In the genomic region with DNA sequence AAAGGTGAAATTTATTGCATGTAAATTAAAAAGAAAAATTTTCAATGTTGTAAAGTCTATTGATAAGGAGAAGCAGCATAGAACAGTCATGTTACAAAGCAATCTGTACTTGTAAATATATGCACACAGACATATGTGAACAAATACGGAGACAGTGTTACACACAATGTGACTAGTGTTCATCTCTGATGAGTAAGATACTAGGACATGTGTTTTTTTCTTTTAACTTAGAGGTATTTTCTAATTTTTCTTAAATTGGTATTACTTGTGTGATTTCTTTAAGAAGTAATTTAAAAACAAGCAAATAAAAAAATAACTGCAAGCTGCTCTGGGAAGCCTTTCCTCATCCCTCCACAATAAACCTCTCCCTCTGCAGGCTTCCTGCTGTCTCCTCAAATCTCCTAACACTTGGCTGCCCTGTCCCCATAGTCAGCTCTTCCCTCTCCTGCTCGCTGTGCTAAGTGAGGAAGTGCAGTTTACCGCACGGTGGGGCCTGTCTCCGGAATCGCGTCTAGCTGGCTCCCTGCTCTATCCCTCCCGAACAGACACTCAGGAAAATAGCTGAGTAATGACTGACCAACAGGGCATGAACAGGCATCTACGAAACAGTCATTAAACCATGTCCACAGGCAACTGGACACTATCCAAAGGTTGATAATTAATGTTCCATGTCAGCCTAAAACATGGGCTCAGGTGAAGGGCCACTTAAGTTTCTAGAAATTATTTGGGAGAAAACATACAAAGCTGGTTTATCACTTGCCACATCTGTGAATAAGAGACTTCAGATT, we compare ENCODE assay signal across 7 cellular contexts. TPM values are rescaled to one million over a fixed set of nuclear protein-coding genes. Genes with fewer than 3 reads are reported as not detected.
DNase-seq lines count a peak whose midpoint lies in the region; ATAC-seq and TF ChIP-seq lines count a peak whose summit lies in the region.

No MANE protein-coding gene starts in this region.

- H3K4me1 ChIP-seq in SJCRH30, result no peaks in the 10 kb centered on the region
- peaks cover 23 to 30% (median 28%) of the 10 kb centered on the region in 4 donors for H3K4me1 ChIP-seq in esophagus muscularis mucosa
- H3K4me1 ChIP-seq in mucosa of descending colon (ENCODE audit: low read depth), result peaks cover 9% of the 10 kb centered on the region

- no peak for TF ChIP-seq EP300 in esophagus muscularis mucosa (IDR thresholded peaks at IDR 0.05)

- H3K9me3 ChIP-seq in SJCRH30 (replicated peaks) (no peaks in the 10 kb centered on the region), esophagus muscularis mucosa (no peaks in the 10 kb centered on the region), mucosa of descending colon (no peaks in the 10 kb centered on the region)

- intact Hi-C loops in esophagus muscularis mucosa (cut with DNase I), result loop anchor here (5.0 kb wide), 1 partner anchor 72 kb away; no protein-coding TSS in a partner anchor
- intact Hi-C loops in mucosa of descending colon (cut with DNase I, micrococcal nuclease), result no loop called here

- WGBS in esophagus muscularis mucosa, result 5% methylated on average over 9 of the region's 9 CpGs

- peak; percentile 30 for TF ChIP-seq CTCF in HFF-Myc (IDR thresholded peaks at IDR 0.05; ENCODE audit: low read depth, low read length, missing control alignments)
- peak; percentile 20 to 40 (median 35) for TF ChIP-seq CTCF in esophagus muscularis mucosa (IDR thresholded peaks at IDR 0.05)
- no peak for TF ChIP-seq CTCF in mucosa of descending colon (IDR thresholded peaks at IDR 0.05)

- H3K4me3 ChIP-seq in HFF-Myc (replicated peaks; ENCODE audit: low read depth, low read length) (no peak overlapping the region), SJCRH30 (no peak overlapping the region), esophagus muscularis mucosa (no peak overlapping the region), mucosa of descending colon (no peak overlapping the region)

- H3K36me3 ChIP-seq in SJCRH30, result no peaks in the 10 kb centered on the region
- H3K36me3 ChIP-seq in esophagus muscularis mucosa, result no peaks in the 10 kb centered on the region
- H3K36me3 ChIP-seq in mucosa of descending colon (ENCODE audit: low read depth), result no peaks in the 10 kb centered on the region

- H3K27ac ChIP-seq in SJCRH30 (no peak overlapping the region), esophagus muscularis mucosa (replicated peaks in 1 of 4) (peak overlapping the region; percentile 60 to 77 (median 64))

- TF ChIP-seq POLR2A in esophagus muscularis mucosa (IDR thresholded peaks at IDR 0.05; ENCODE audit: low read depth), result no peak

- no peaks in the 10 kb centered on the region for H3K27me3 ChIP-seq in SJCRH30
- H3K27me3 ChIP-seq in esophagus muscularis mucosa, result no peaks in the 10 kb centered on the region

- peak; percentile 79 for ATAC-seq in mucosa of descending colon
- ATAC-seq in GM21619 (IDR thresholded peaks at IDR 0.05; ENCODE audit: unreplicated experiment), result no peak
- no peak for ATAC-seq in HG03108 (IDR thresholded peaks at IDR 0.05; ENCODE audit: unreplicated experiment)
- ATAC-seq in HG02571 (IDR thresholded peaks at IDR 0.05; ENCODE audit: unreplicated experiment), result no peak

- DNase-seq in HFF-Myc (ENCODE audit: extremely low read depth, low read depth), result peak; percentile 71
- peak; percentile 74 to 79 for DNase-seq in SJCRH30
- no peak for DNase-seq in esophagus muscularis mucosa (ENCODE audit: extremely low spot score)
- peak in 2 of 3 donors; percentile 40 to 43 for DNase-seq in mucosa of descending colon

RNA-seq across cellular contexts. Expression of a gene that starts 35.9 kb away (rescaled TPM):
- 27.3 and 29.4 TPM in 2 replicates for total RNA-seq in SJCRH30 (2014; rRNA removed; shearing (Covaris generic))
- total RNA-seq in esophagus muscularis mucosa, result 10 to 100 TPM in 3 of 4 donors, 1 to 10 TPM in 1; 9.8 to 19.8 (median 15.0) TPM
- total RNA-seq in mucosa of descending colon, result 100 to 1,000 TPM in 2 of 3 donors, 10 to 100 TPM in 1; 91.6 to 208 (median 155) TPM

RNA-seq across cellular contexts. Expression of a gene that starts 56.1 kb away (rescaled TPM):
- 52.8 and 53.9 TPM in 2 replicates for total RNA-seq in SJCRH30 (2014; rRNA removed; shearing (Covaris generic))
- 10 to 100 TPM; 13.7 to 24.5 (median 17.3) TPM for total RNA-seq in esophagus muscularis mucosa
- 10 to 100 TPM in 1 of 3 donors, 1 to 10 TPM in 2; 3.1 to 15.9 (median 9.3) TPM for total RNA-seq in mucosa of descending colon
